In genomic region chr10:45673074-45673628, GRCh38 we compare ENCODE assay signal across 8 cellular contexts. TPM values are rescaled to one million over a fixed set of nuclear protein-coding genes. Genes with fewer than 3 reads are reported as not detected.
DNase-seq lines count a peak whose midpoint lies in the region; ATAC-seq and TF ChIP-seq lines count a peak whose summit lies in the region.

No MANE protein-coding gene starts in this region.

- ATAC-seq in GM21619 (IDR thresholded peaks at IDR 0.05; ENCODE audit: unreplicated experiment) (no peak), HG02763 (IDR thresholded peaks at IDR 0.05; ENCODE audit: unreplicated experiment) (no peak)

- POLR2A ChIA-PET in HEK293T (lab: Yijun Ruan, JAX): no interaction called here

- peak; percentile 14 for DNase-seq in AG08396 (ENCODE audit: low spot score)
- DNase-seq in HEK293T (ENCODE audit: extremely low spot score): no peak
- DNase-seq in amniotic epithelial cell (ENCODE audit: low read depth): peak; percentile 34
- DNase-seq in kidney tubule cell (ENCODE audit: low spot score): peak; percentile 52
- DNase-seq in suprapubic skin (ENCODE audit: low spot score in 2 of 2): peak in 1 of 2 donors; percentile 69
- no peak for DNase-seq in activated CD8-positive, alpha-beta memory T cell treated with anti-CD3 and anti-CD28 coated beads for 24 hours

- TF ChIP-seq CTCF in suprapubic skin (IDR thresholded peaks at IDR 0.05): no peak

- no peak for TF ChIP-seq POLR2A in suprapubic skin (IDR thresholded peaks at IDR 0.05)

- no peaks in the 10 kb centered on the region for H3K27me3 ChIP-seq in suprapubic skin

- H3K4me3 ChIP-seq in suprapubic skin: peak overlapping the region; percentile 67

- H3K9me3 ChIP-seq in suprapubic skin: no peaks in the 10 kb centered on the region

- no peak for TF ChIP-seq EP300 in suprapubic skin (IDR thresholded peaks at IDR 0.05)

- CTCF ChIA-PET in HEK293T (lab: Yijun Ruan, JAX): interaction anchor here (1.3 to 1.8 kb wide), 2 partner anchors 10 to 423 kb away, joined by 4 to 5 read pairs; no protein-coding TSS in a partner anchor

- H3K4me1 ChIP-seq in suprapubic skin: peaks cover 12% of the 10 kb centered on the region

- peak overlapping the region; percentile 82 for H3K27ac ChIP-seq in suprapubic skin

- WGBS in suprapubic skin: 46% methylated on average over 9 of the region's 19 CpGs

- H3K36me3 ChIP-seq in suprapubic skin: no peaks in the 10 kb centered on the region

TF ChIP-seq in HEK293T, 16 proteins besides CTCF, POLR2A, EP300 and RAD21:
- no peak for TF ChIP-seq LEF1 (IDR thresholded peaks at IDR 0.05; ENCODE audit: borderline replicate concordance)
- TF ChIP-seq L3MBTL2 (conservative IDR thresholded peaks at IDR 0.05): peak; percentile 34; the same call in 1 of the 2 replicates
TF ChIP-seq in HEK293T: peak in this region for 1.

RNA-seq across cellular contexts. Expression of gene ZFAND4, which starts 0.6 kb away (rescaled TPM):
- total RNA-seq in suprapubic skin: 10 to 100 TPM; 15.3 to 26.6 (median 17.7) TPM

RNA-seq across cellular contexts. Expression of gene WASHC2C, which starts 53.9 kb away (rescaled TPM):
- total RNA-seq in suprapubic skin: 10 to 100 TPM; 25.2 to 55.5 (median 31.9) TPM

Comparison
In these comparisons a context has a peak if more than half of its experiments do, and no peak if none do; other contexts are left out.
1. DNase-seq: peak in AG08396 (single experiment), amniotic epithelial cell (single experiment) and kidney tubule cell (single experiment); none in HEK293T (single experiment) and activated CD8-positive, alpha-beta memory T cell treated with anti-CD3 and anti-CD28 coated beads for 24 hours (single experiment).